Comparison of ENCODE assay signal across 16 cellular contexts in genomic region chr6:154604120-154604519, GRCh38.
DNase-seq lines count a peak whose midpoint lies in the region; ATAC-seq and TF ChIP-seq lines count a peak whose summit lies in the region.
"Had no signal": no experiment of that assay in that cellular context is flagged by ENCODE, and none has a peak within 500 bp of the region (broad histone marks: within the 10 kb centered on the region; RNA-seq: fewer than 3 reads in every experiment).

No MANE protein-coding gene starts in this region.

- intact Hi-C loops in activated CD8-positive, alpha-beta T cell treated with anti-CD3 and anti-CD28 coated beads for 36 hours (cut with micrococcal nuclease): no loop called here

- peaks cover 40% of the 10 kb centered on the region for H3K4me1 Mint-ChIP-seq in activated CD8-positive, alpha-beta T cell treated with anti-CD3 and anti-CD28 coated beads for 36 hours (ENCODE audit: low read depth)

- H3K36me3 Mint-ChIP-seq in activated CD8-positive, alpha-beta T cell treated with anti-CD3 and anti-CD28 coated beads for 36 hours (ENCODE audit: low read depth): no peaks in the 10 kb centered on the region

- peak; percentile 26 for DNase-seq in medulla oblongata (ENCODE audit: extremely low spot score)
- no peak for DNase-seq in activated CD8-positive, alpha-beta T cell treated with anti-CD3 and anti-CD28 coated beads for 36 hours
- no peak for DNase-seq in NCI-H446 (lab: John Stamatoyannopoulos, UW)
- DNase-seq: activated CD4-positive, alpha-beta T cell treated with anti-CD3 and anti-CD28 coated beads for 48 hours; activated T-cell treated with anti-CD3 and anti-CD28 coated beads, Interleukin-2, amount 50 U/mL, for 72 hours; anterior cingulate cortex; CD4-positive, alpha-beta T cell; dorsolateral prefrontal cortex; KG1; small intestine; substantia nigra had no signal

- TF ChIP-seq CTCF in activated CD8-positive, alpha-beta T cell treated with anti-CD3 and anti-CD28 coated beads for 36 hours (IDR thresholded peaks at IDR 0.05): no peak

- no peaks in the 10 kb centered on the region for H3K27me3 Mint-ChIP-seq in activated CD8-positive, alpha-beta T cell treated with anti-CD3 and anti-CD28 coated beads for 36 hours
- H3K27me3 Mint-ChIP-seq: CD4-positive, alpha-beta T cell had no signal

- ATAC-seq in GM18499 (IDR thresholded peaks at IDR 0.05; ENCODE audit: insufficient read depth, unreplicated experiment) (peak; percentile 31), GM21447 (IDR thresholded peaks at IDR 0.05; ENCODE audit: unreplicated experiment) (peak; percentile 26), HG03460 (IDR thresholded peaks at IDR 0.05; ENCODE audit: unreplicated experiment) (peak; percentile 29), HG02763 (IDR thresholded peaks at IDR 0.05; ENCODE audit: unreplicated experiment) (no peak)
- no peak for ATAC-seq in activated CD8-positive, alpha-beta T cell treated with anti-CD3 and anti-CD28 coated beads for 36 hours
- ATAC-seq: activated T-cell treated with anti-CD3 and anti-CD28 coated beads, Interleukin-2, amount 50 U/mL, for 72 hours; Panc1 had no signal

- H3K4me3 Mint-ChIP-seq in activated CD8-positive, alpha-beta T cell treated with anti-CD3 and anti-CD28 coated beads for 36 hours: no peak overlapping the region
- H3K4me3 Mint-ChIP-seq: activated T-cell treated with anti-CD3 and anti-CD28 coated beads, Interleukin-2, amount 50 U/mL, for 72 hours; CD4-positive, alpha-beta T cell had no signal

- H3K27ac Mint-ChIP-seq in activated CD8-positive, alpha-beta T cell treated with anti-CD3 and anti-CD28 coated beads for 36 hours: no peak overlapping the region
- H3K27ac Mint-ChIP-seq: activated T-cell treated with anti-CD3 and anti-CD28 coated beads, Interleukin-2, amount 50 U/mL, for 72 hours; CD4-positive, alpha-beta T cell had no signal

- POLR2A ChIA-PET in activated CD8-positive, alpha-beta T cell treated with anti-CD3 and anti-CD28 coated beads for 36 hours (lab: Charles Lee): no interaction called here

- H3K9me3 Mint-ChIP-seq in activated CD8-positive, alpha-beta T cell treated with anti-CD3 and anti-CD28 coated beads for 36 hours: no peaks in the 10 kb centered on the region
- H3K9me3 Mint-ChIP-seq: activated T-cell treated with anti-CD3 and anti-CD28 coated beads, Interleukin-2, amount 50 U/mL, for 72 hours; CD4-positive, alpha-beta T cell had no signal

- CTCF ChIA-PET in activated CD8-positive, alpha-beta T cell treated with anti-CD3 and anti-CD28 coated beads for 36 hours (lab: Charles Lee): no interaction called here

Comparison
In these comparisons a context has a peak if more than half of its experiments do, and no peak if none do; other contexts are left out.
1. ATAC-seq: peak in GM18499 (single experiment), GM21447 (single experiment) and HG03460 (single experiment); none in activated CD8-positive, alpha-beta T cell treated with anti-CD3 and anti-CD28 coated beads for 36 hours (single experiment) and HG02763 (single experiment).